Comparison of ENCODE assay signal across 16 cellular contexts in the genomic region with DNA sequence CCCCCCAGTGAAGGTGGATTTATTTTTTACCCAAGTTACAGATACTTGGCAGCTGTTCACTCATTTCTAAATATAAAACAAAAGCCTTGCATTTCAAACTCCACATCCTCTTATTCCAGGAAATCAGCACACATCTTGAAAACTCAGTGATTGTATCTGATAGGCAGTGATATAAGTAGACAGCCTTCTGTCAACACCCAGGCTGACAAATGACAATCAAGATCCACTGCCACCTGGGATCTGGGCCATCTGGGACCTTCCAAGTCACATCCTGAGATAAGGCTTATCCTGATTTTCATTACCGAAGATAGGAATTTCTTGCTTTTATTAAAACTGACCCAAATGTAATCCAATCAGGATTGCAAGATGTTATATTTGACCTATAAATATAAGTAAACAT.
DNase-seq lines count a peak whose midpoint lies in the region; ATAC-seq and TF ChIP-seq lines count a peak whose summit lies in the region.
"Had no signal": no experiment of that assay in that cellular context is flagged by ENCODE, and none has a peak within 500 bp of the region (broad histone marks: within the 10 kb centered on the region; RNA-seq: fewer than 3 reads in every experiment).

No MANE protein-coding gene starts in this region.

- no peak overlapping the region for H3K4me3 ChIP-seq in parathyroid adenoma (ENCODE audit: low read depth, low read length)
- H3K4me3 ChIP-seq: BLaER1 treated with 17β-estradiol and CSF1 and Interleukin-3, amounts not matched to agents 10 nM and 100 nM; HAP-1 had no signal

- no peak for TF ChIP-seq CTCF in chondrocyte (IDR thresholded peaks at IDR 0.05)
- TF ChIP-seq CTCF in parathyroid adenoma (IDR thresholded peaks at IDR 0.05) = no peak

- H3K9ac ChIP-seq in parathyroid adenoma = no peak overlapping the region
- H3K9ac ChIP-seq: BLaER1 treated with 17β-estradiol and CSF1 and Interleukin-3, amounts not matched to agents 10 nM and 100 nM had no signal

- no peaks in the 10 kb centered on the region for H3K4me1 ChIP-seq in parathyroid adenoma
- H3K4me1 ChIP-seq: HAP-1 had no signal

- H3K4me2 ChIP-seq in parathyroid adenoma (ENCODE audit: low read length) = peak overlapping the region; percentile 23

- H3K27ac Mint-ChIP-seq in chondrocyte (ENCODE audit: unreplicated experiment) = peak overlapping the region; percentile 4
- H3K27ac Mint-ChIP-seq: CD4-positive, CD25-positive, alpha-beta regulatory T cell had no signal

- H2AFZ ChIP-seq in parathyroid adenoma = no peak overlapping the region

- no peak for ATAC-seq in GM21528 (IDR thresholded peaks at IDR 0.05; ENCODE audit: low FRiP score, unreplicated experiment)

- H3K27me3 ChIP-seq in parathyroid adenoma (ENCODE audit: control insufficient read depth, insufficient read depth, low read length) = no peaks in the 10 kb centered on the region
- H3K27me3 ChIP-seq: BLaER1 treated with 17β-estradiol and CSF1 and Interleukin-3, amounts not matched to agents 10 nM and 100 nM had no signal

- H3K79me2 ChIP-seq in parathyroid adenoma = no peaks in the 10 kb centered on the region

- peaks cover 85% of the 10 kb centered on the region for H3K4me1 Mint-ChIP-seq in chondrocyte (ENCODE audit: low read depth)
- H3K4me1 Mint-ChIP-seq: CD4-positive, CD25-positive, alpha-beta regulatory T cell had no signal

- no peak overlapping the region for H3K27ac ChIP-seq in parathyroid adenoma
- H3K27ac ChIP-seq: BLaER1 treated with 17β-estradiol and CSF1 and Interleukin-3, amounts not matched to agents 10 nM and 100 nM had no signal

- H3K36me3 ChIP-seq in parathyroid adenoma (ENCODE audit: control insufficient read depth, insufficient read depth, low read length) = no peaks in the 10 kb centered on the region
- H3K36me3 ChIP-seq: BLaER1 treated with 17β-estradiol and CSF1 and Interleukin-3, amounts not matched to agents 10 nM and 100 nM; HAP-1 had no signal

- no peaks in the 10 kb centered on the region for H3K27me3 Mint-ChIP-seq in chondrocyte (ENCODE audit: low read depth)
- H3K27me3 Mint-ChIP-seq: CD4-positive, CD25-positive, alpha-beta regulatory T cell had no signal

- DNase-seq in NCI-H2171 treated with DMSO at 0.1 percent for 48 hours (lab: John Stamatoyannopoulos, UW) (peak; percentile 92), NCI-H82 treated with DMSO at 0.1 percent for 48 hours (lab: John Stamatoyannopoulos, UW; ENCODE audit: unreplicated experiment) (peak; percentile 11), chondrocyte (ENCODE audit: low spot score) (no peak), NCI-H187 (lab: John Stamatoyannopoulos, UW) (no peak)
- DNase-seq in activated T-cell treated with anti-CD3 and anti-CD28 coated beads, Interleukin-2, amount 50 U/mL, for 48 hours = no peak
- no peak for DNase-seq in activated CD4-positive, CD25-positive, alpha-beta regulatory T cell (lab: John Stamatoyannopoulos, UW)
- DNase-seq: AML-193; CD4-positive, CD25-positive, alpha-beta regulatory T cell; DMS79; EL; GOT3; IMR-90 had no signal

- H3K36me3 Mint-ChIP-seq in chondrocyte (ENCODE audit: low read depth) = no peaks in the 10 kb centered on the region
- H3K36me3 Mint-ChIP-seq: CD4-positive, CD25-positive, alpha-beta regulatory T cell had no signal

- no peak overlapping the region for H3K4me3 Mint-ChIP-seq in chondrocyte (ENCODE audit: unreplicated experiment)
- H3K4me3 Mint-ChIP-seq: CD4-positive, CD25-positive, alpha-beta regulatory T cell had no signal

- no peaks in the 10 kb centered on the region for H3K9me3 ChIP-seq in parathyroid adenoma (ENCODE audit: control insufficient read depth, low read length)
- H3K9me3 ChIP-seq: BLaER1 treated with 17β-estradiol and CSF1 and Interleukin-3, amounts not matched to agents 10 nM and 100 nM; HAP-1 had no signal

- peaks cover 5% of the 10 kb centered on the region for H3K9me3 Mint-ChIP-seq in chondrocyte (ENCODE audit: low read depth)

Comparison
In these comparisons a context has a peak if more than half of its experiments do, and no peak if none do; other contexts are left out.
1. DNase-seq: peak in NCI-H2171 treated with DMSO at 0.1 percent for 48 hours (single experiment) and NCI-H82 treated with DMSO at 0.1 percent for 48 hours (single experiment); none in chondrocyte (single experiment), activated T-cell treated with anti-CD3 and anti-CD28 coated beads, Interleukin-2, amount 50 U/mL, for 48 hours (0 of 2), NCI-H187 (0 of 2) and activated CD4-positive, CD25-positive, alpha-beta regulatory T cell (0 of 4).